ENCODE assay signal across 1 cellular context in genomic region chr3:111956449-111956848, GRCh38.
TF ChIP-seq lines count a peak whose summit lies in the region.

No MANE protein-coding gene starts in this region.

TF ChIP-seq in H1, 55 proteins besides CTCF, POLR2A, EP300 and RAD21 (continued from another document):
- TF ChIP-seq, protein P1, sequence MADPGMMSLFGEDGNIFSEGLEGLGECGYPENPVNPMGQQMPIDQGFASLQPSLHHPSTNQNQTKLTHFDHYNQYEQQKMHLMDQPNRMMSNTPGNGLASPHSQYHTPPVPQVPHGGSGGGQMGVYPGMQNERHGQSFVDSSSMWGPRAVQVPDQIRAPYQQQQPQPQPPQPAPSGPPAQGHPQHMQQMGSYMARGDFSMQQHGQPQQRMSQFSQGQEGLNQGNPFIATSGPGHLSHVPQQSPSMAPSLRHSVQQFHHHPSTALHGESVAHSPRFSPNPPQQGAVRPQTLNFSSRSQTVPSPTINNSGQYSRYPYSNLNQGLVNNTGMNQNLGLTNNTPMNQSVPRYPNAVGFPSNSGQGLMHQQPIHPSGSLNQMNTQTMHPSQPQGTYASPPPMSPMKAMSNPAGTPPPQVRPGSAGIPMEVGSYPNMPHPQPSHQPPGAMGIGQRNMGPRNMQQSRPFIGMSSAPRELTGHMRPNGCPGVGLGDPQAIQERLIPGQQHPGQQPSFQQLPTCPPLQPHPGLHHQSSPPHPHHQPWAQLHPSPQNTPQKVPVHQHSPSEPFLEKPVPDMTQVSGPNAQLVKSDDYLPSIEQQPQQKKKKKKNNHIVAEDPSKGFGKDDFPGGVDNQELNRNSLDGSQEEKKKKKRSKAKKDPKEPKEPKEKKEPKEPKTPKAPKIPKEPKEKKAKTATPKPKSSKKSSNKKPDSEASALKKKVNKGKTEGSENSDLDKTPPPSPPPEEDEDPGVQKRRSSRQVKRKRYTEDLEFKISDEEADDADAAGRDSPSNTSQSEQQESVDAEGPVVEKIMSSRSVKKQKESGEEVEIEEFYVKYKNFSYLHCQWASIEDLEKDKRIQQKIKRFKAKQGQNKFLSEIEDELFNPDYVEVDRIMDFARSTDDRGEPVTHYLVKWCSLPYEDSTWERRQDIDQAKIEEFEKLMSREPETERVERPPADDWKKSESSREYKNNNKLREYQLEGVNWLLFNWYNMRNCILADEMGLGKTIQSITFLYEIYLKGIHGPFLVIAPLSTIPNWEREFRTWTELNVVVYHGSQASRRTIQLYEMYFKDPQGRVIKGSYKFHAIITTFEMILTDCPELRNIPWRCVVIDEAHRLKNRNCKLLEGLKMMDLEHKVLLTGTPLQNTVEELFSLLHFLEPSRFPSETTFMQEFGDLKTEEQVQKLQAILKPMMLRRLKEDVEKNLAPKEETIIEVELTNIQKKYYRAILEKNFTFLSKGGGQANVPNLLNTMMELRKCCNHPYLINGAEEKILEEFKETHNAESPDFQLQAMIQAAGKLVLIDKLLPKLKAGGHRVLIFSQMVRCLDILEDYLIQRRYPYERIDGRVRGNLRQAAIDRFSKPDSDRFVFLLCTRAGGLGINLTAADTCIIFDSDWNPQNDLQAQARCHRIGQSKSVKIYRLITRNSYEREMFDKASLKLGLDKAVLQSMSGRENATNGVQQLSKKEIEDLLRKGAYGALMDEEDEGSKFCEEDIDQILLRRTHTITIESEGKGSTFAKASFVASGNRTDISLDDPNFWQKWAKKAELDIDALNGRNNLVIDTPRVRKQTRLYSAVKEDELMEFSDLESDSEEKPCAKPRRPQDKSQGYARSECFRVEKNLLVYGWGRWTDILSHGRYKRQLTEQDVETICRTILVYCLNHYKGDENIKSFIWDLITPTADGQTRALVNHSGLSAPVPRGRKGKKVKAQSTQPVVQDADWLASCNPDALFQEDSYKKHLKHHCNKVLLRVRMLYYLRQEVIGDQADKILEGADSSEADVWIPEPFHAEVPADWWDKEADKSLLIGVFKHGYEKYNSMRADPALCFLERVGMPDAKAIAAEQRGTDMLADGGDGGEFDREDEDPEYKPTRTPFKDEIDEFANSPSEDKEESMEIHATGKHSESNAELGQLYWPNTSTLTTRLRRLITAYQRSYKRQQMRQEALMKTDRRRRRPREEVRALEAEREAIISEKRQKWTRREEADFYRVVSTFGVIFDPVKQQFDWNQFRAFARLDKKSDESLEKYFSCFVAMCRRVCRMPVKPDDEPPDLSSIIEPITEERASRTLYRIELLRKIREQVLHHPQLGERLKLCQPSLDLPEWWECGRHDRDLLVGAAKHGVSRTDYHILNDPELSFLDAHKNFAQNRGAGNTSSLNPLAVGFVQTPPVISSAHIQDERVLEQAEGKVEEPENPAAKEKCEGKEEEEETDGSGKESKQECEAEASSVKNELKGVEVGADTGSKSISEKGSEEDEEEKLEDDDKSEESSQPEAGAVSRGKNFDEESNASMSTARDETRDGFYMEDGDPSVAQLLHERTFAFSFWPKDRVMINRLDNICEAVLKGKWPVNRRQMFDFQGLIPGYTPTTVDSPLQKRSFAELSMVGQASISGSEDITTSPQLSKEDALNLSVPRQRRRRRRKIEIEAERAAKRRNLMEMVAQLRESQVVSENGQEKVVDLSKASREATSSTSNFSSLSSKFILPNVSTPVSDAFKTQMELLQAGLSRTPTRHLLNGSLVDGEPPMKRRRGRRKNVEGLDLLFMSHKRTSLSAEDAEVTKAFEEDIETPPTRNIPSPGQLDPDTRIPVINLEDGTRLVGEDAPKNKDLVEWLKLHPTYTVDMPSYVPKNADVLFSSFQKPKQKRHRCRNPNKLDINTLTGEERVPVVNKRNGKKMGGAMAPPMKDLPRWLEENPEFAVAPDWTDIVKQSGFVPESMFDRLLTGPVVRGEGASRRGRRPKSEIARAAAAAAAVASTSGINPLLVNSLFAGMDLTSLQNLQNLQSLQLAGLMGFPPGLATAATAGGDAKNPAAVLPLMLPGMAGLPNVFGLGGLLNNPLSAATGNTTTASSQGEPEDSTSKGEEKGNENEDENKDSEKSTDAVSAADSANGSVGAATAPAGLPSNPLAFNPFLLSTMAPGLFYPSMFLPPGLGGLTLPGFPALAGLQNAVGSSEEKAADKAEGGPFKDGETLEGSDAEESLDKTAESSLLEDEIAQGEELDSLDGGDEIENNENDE (IDR thresholded peaks at IDR 0.05; ENCODE audit: insufficient replicate concordance, low read length), result no peak
- TF ChIP-seq HDAC2 (IDR thresholded peaks at IDR 0.05; ENCODE audit: borderline replicate concordance in 1 of 2, low read depth in 2 of 2, low read length in 2 of 2) (no peak), SAP30 (IDR thresholded peaks at IDR 0.05; ENCODE audit: insufficient read depth, insufficient replicate concordance, low read length) (no peak), SP4 (IDR thresholded peaks at IDR 0.05; ENCODE audit: low read length) (no peak), SP2 (IDR thresholded peaks at IDR 0.05; ENCODE audit: low read length) (no peak), KDM5A (IDR thresholded peaks at IDR 0.05; ENCODE audit: low read length) (no peak), TCF12 (IDR thresholded peaks at IDR 0.05; ENCODE audit: low read depth, low read length) (no peak), ZNF274 (IDR thresholded peaks at IDR 0.05; ENCODE audit: borderline replicate concordance, extremely low read depth, low read length) (no peak), POLR2AphosphoS5 (IDR thresholded peaks at IDR 0.05; ENCODE audit: low read depth, low read length) (no peak), MAFK (IDR thresholded peaks at IDR 0.05; ENCODE audit: low read depth, low read length) (no peak), BCL11A (IDR thresholded peaks at IDR 0.05; ENCODE audit: low read depth in 2 of 2, low read length in 2 of 2) (no peak), CHD2 (IDR thresholded peaks at IDR 0.05; ENCODE audit: low read length) (no peak), MAX (IDR thresholded peaks at IDR 0.05) (no peak), KDM4A (IDR thresholded peaks at IDR 0.05; ENCODE audit: low read depth, low read length, severe bottlenecking) (no peak)
- TF ChIP-seq, protein P2, sequence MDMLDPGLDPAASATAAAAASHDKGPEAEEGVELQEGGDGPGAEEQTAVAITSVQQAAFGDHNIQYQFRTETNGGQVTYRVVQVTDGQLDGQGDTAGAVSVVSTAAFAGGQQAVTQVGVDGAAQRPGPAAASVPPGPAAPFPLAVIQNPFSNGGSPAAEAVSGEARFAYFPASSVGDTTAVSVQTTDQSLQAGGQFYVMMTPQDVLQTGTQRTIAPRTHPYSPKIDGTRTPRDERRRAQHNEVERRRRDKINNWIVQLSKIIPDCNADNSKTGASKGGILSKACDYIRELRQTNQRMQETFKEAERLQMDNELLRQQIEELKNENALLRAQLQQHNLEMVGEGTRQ (IDR thresholded peaks at IDR 0.05; ENCODE audit: low read length), result no peak
